In the genomic region with DNA sequence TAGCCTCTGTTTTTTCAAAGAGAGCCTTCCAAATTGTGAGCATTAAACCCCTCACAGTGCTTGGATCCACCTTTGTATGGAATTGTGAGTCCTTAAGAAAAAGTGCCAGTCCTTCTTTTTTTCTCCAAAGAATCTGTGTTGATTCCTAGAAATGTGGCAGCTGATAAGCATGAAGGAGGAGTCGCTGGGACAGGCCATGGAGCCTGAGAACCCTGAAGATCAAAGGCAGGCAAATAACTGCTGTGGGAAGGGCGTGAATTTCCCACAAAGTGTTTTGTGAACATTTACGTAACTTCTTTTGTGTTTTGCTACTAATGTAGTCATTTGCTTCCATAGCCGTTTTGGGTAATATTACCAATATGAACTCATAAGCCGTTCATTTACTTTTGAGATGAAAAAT, we compare ENCODE assay signal across 20 cellular contexts. TPM values are rescaled to one million over a fixed set of nuclear protein-coding genes. Genes with fewer than 3 reads are reported as not detected.
A peak's percentile ranks its signal among the peaks of the same experiment; 100 is the strongest.
DNase-seq lines count a peak whose midpoint lies in the region; ATAC-seq, FAIRE-seq and TF ChIP-seq lines count a peak whose summit lies in the region.
"Had no signal": no experiment of that assay in that cellular context is flagged by ENCODE, and none has a peak within 500 bp of the region (broad histone marks: within the 10 kb centered on the region; RNA-seq: fewer than 3 reads in every experiment).

No MANE protein-coding gene starts in this region.

- H3K4me2 ChIP-seq in astrocyte (ENCODE audit: low read length): no peak overlapping the region
- H3K4me2 ChIP-seq: BLaER1 treated with 17β-estradiol and CSF1 and Interleukin-3, amounts not matched to agents 10 nM and 100 nM had no signal

- no peak for TF ChIP-seq CTCF in astrocyte (IDR thresholded peaks at IDR 0.05; ENCODE audit: insufficient read depth, low read depth, low read length)

- no peaks in the 10 kb centered on the region for H3K27me3 Mint-ChIP-seq in astrocyte (ENCODE audit: low read depth, unreplicated experiment)
- H3K27me3 Mint-ChIP-seq: CD4-positive, CD25-positive, alpha-beta regulatory T cell had no signal

- H3K4me3 ChIP-seq in HUES48 (ENCODE audit: low read depth, low read length): no peak overlapping the region
- H3K4me3 ChIP-seq in astrocyte (ENCODE audit: insufficient read depth, low read depth, low read length): no peak overlapping the region
- no peak overlapping the region for H3K4me3 ChIP-seq in mesodermal cell (ENCODE audit: extremely low read depth, insufficient read depth, low read length, poor library complexity, severe bottlenecking)
- H3K4me3 ChIP-seq: BLaER1 treated with 17β-estradiol and CSF1 and Interleukin-3, amounts not matched to agents 10 nM and 100 nM; GM23248; HAP-1 had no signal

- H3K36me3 ChIP-seq in HUES48 (ENCODE audit: control insufficient read depth, insufficient read depth, low read length) (no peaks in the 10 kb centered on the region), astrocyte (ENCODE audit: insufficient read depth, low read length) (no peaks in the 10 kb centered on the region), mesodermal cell (ENCODE audit: control insufficient read depth, insufficient read depth, low read length) (no peaks in the 10 kb centered on the region)
- H3K36me3 ChIP-seq: BLaER1 treated with 17β-estradiol and CSF1 and Interleukin-3, amounts not matched to agents 10 nM and 100 nM; HAP-1 had no signal

- H3K9ac ChIP-seq in HUES48 (ENCODE audit: low read depth, low read length) (no peak overlapping the region), astrocyte (ENCODE audit: low read length) (no peak overlapping the region)
- H3K9ac ChIP-seq: BLaER1 treated with 17β-estradiol and CSF1 and Interleukin-3, amounts not matched to agents 10 nM and 100 nM; GM23248 had no signal

- no peaks in the 10 kb centered on the region for H3K9me3 ChIP-seq in HUES48 (ENCODE audit: control insufficient read depth, insufficient read depth, low read length)
- no peaks in the 10 kb centered on the region for H3K9me3 ChIP-seq in astrocyte (ENCODE audit: insufficient read depth, low read depth, low read length)
- H3K9me3 ChIP-seq in mesodermal cell (ENCODE audit: control insufficient read depth, low read length): no peaks in the 10 kb centered on the region
- H3K9me3 ChIP-seq: BLaER1 treated with 17β-estradiol and CSF1 and Interleukin-3, amounts not matched to agents 10 nM and 100 nM; HAP-1 had no signal

- FAIRE-seq in astrocyte (lab: Jason Lieb, UNC): no peak
- FAIRE-seq: G401.6, GM12891, HTR-8/SVneo had no signal

- DNase-seq in ELF-1 (ENCODE audit: low read depth, low spot score) (peak; percentile 40), astrocyte (ENCODE audit: low read depth) (no peak), iPS-NIHi7 (ENCODE audit: extremely low spot score) (no peak), ecto neural progenitor cell (ENCODE audit: low spot score) (no peak), left lobe of liver (ENCODE audit: low spot score) (no peak), DMS153 treated with DMSO at 0.1 percent for 48 hours (lab: John Stamatoyannopoulos, UW; ENCODE audit: unreplicated experiment) (no peak)
- DNase-seq: ACHN; Calu3; CD4-positive, CD25-positive, alpha-beta regulatory T cell; DMS 273 treated with DMSO at 0.1 percent for 48 hours; DMS79; GM23248 had no signal

- H3K27ac ChIP-seq in HUES48 (ENCODE audit: low read depth, low read length) (peak overlapping the region; percentile 81), astrocyte (ENCODE audit: low read depth, low read length) (no peak overlapping the region), mesodermal cell (ENCODE audit: low read depth, low read length, severe bottlenecking) (peak overlapping the region; percentile 36)
- H3K27ac ChIP-seq: BLaER1 treated with 17β-estradiol and CSF1 and Interleukin-3, amounts not matched to agents 10 nM and 100 nM; GM23248 had no signal

- no peaks in the 10 kb centered on the region for H3K27me3 ChIP-seq in HUES48 (ENCODE audit: control insufficient read depth, insufficient read depth, low read length)
- H3K27me3 ChIP-seq in astrocyte (ENCODE audit: insufficient read depth, low read length): no peaks in the 10 kb centered on the region
- H3K27me3 ChIP-seq: BLaER1 treated with 17β-estradiol and CSF1 and Interleukin-3, amounts not matched to agents 10 nM and 100 nM had no signal

- ATAC-seq in left lobe of liver: no peak

- peak overlapping the region; percentile 71 for H3K27ac Mint-ChIP-seq in astrocyte (ENCODE audit: unreplicated experiment)
- H3K27ac Mint-ChIP-seq: CD4-positive, CD25-positive, alpha-beta regulatory T cell; IgD-negative memory B cell had no signal

- WGBS in mesodermal cell (ENCODE audit: insufficient coverage in 2 of 2), 2 experiments: 0 to 33% methylated on average over 1 to 2 of the region's 5 CpGs

- no peaks in the 10 kb centered on the region for H3K79me2 ChIP-seq in astrocyte (ENCODE audit: insufficient read depth, low read length)

- no peaks in the 10 kb centered on the region for H3K36me3 Mint-ChIP-seq in astrocyte (ENCODE audit: low read depth, unreplicated experiment)
- H3K36me3 Mint-ChIP-seq: CD4-positive, CD25-positive, alpha-beta regulatory T cell; IgD-negative memory B cell had no signal

- no peak overlapping the region for H2AFZ ChIP-seq in astrocyte (ENCODE audit: low read depth, low read length)
- H2AFZ ChIP-seq: GM23248 had no signal

- no peak overlapping the region for H3K4me3 Mint-ChIP-seq in astrocyte (ENCODE audit: unreplicated experiment)
- H3K4me3 Mint-ChIP-seq: CD4-positive, CD25-positive, alpha-beta regulatory T cell; IgD-negative memory B cell had no signal

- H4K20me1 ChIP-seq in astrocyte (ENCODE audit: insufficient read depth, low read length): no peaks in the 10 kb centered on the region
- H4K20me1 ChIP-seq: BLaER1 treated with 17β-estradiol and CSF1 and Interleukin-3, amounts not matched to agents 10 nM and 100 nM had no signal

- H3K4me1 ChIP-seq in HUES48 (ENCODE audit: control insufficient read depth, insufficient read depth, low read length) (peaks cover 20% of the 10 kb centered on the region), astrocyte (ENCODE audit: insufficient read depth, low read length) (no peaks in the 10 kb centered on the region), mesodermal cell (ENCODE audit: control insufficient read depth, insufficient read depth, low read length, poor library complexity, severe bottlenecking) (peaks cover 12% of the 10 kb centered on the region)
- H3K4me1 ChIP-seq: HAP-1 had no signal

- H3K4me1 Mint-ChIP-seq in astrocyte (ENCODE audit: low read depth, unreplicated experiment): peaks cover 3% of the 10 kb centered on the region
- H3K4me1 Mint-ChIP-seq: CD4-positive, CD25-positive, alpha-beta regulatory T cell; IgD-negative memory B cell had no signal

- peaks cover 2% of the 10 kb centered on the region for H3K9me3 Mint-ChIP-seq in astrocyte (ENCODE audit: unreplicated experiment)

RNA-seq across cellular contexts. Expression of a gene that starts 27.7 kb away (rescaled TPM):
- 45.0 and 49.7 TPM in 2 replicates for total RNA-seq in astrocyte
- 40.1 TPM for polyA plus RNA-seq in mesodermal cell (2013, experiment 1 of 2)
- 38.2 TPM for polyA plus RNA-seq in mesodermal cell (2013, experiment 2 of 2)
- total RNA-seq in left lobe of liver: 12.9 TPM
